ENCODE assay signal across 22 cellular contexts in genomic region chr4:7424553-7425111, GRCh38. TPM values are rescaled to one million over a fixed set of nuclear protein-coding genes. Genes with fewer than 3 reads are reported as not detected.
DNase-seq lines count a peak whose midpoint lies in the region; ATAC-seq and TF ChIP-seq lines count a peak whose summit lies in the region.
"Had no signal": no experiment of that assay in that cellular context is flagged by ENCODE, and none has a peak within 500 bp of the region (broad histone marks: within the 10 kb centered on the region; RNA-seq: fewer than 3 reads in every experiment).

No MANE protein-coding gene starts in this region.

- BruUV-seq in mammary epithelial cell (replicated peaks; lab: Mats Ljungman, UMichigan) (no TSS peak), PC-3 (replicated peaks; lab: Mats Ljungman, UMichigan) (no TSS peak)

- H3K27ac ChIP-seq in mammary epithelial cell (ENCODE audit: insufficient read depth, low read depth, low read length) (no peak overlapping the region), upper lobe of right lung (no peak overlapping the region), PC-3 (ENCODE audit: low read length) (no peak overlapping the region)
- H3K27ac ChIP-seq: vagina had no signal

- ATAC-seq in Right ventricle myocardium inferior: no peak
- no peak for ATAC-seq in left ventricle myocardium superior
- ATAC-seq in upper lobe of right lung: no peak
- no peak for ATAC-seq in PC-3
- no peak for ATAC-seq in GM21526 (IDR thresholded peaks at IDR 0.05; ENCODE audit: low FRiP score, unreplicated experiment)
- no peak for ATAC-seq in HG03280 (IDR thresholded peaks at IDR 0.05; ENCODE audit: unreplicated experiment)
- ATAC-seq: mucosa of descending colon, right cardiac atrium had no signal

- intact Hi-C loops in Right ventricle myocardium inferior (cut with DNase I): no loop called here
- intact Hi-C loops in left ventricle myocardium superior (cut with micrococcal nuclease): no loop called here
- intact Hi-C loops in mammary epithelial cell (cut with micrococcal nuclease): no loop called here
- intact Hi-C loops in upper lobe of right lung (cut with DNase I): no loop called here
- intact Hi-C loops in PC-3 (cut with micrococcal nuclease): no loop called here

- H3K79me2 ChIP-seq in mammary epithelial cell (ENCODE audit: insufficient read depth, low read length): no peaks in the 10 kb centered on the region
- H3K79me2 ChIP-seq in PC-3 (ENCODE audit: low read length): no peaks in the 10 kb centered on the region

- H3K27me3 ChIP-seq in mammary epithelial cell (ENCODE audit: insufficient read depth, low read length) (no peaks in the 10 kb centered on the region), upper lobe of right lung (no peaks in the 10 kb centered on the region), PC-3 (ENCODE audit: low read length) (no peaks in the 10 kb centered on the region)
- H3K27me3 ChIP-seq: vagina had no signal

- POLR2A ChIA-PET in PC-3 (lab: Charles Lee; ENCODE audit: unreplicated experiment): no interaction called here

- no peaks in the 10 kb centered on the region for H3K36me3 ChIP-seq in mammary epithelial cell (ENCODE audit: insufficient read depth, low read length)
- H3K36me3 ChIP-seq in upper lobe of right lung: no peaks in the 10 kb centered on the region
- no peaks in the 10 kb centered on the region for H3K36me3 ChIP-seq in PC-3 (ENCODE audit: low read depth, low read length)
- H3K36me3 ChIP-seq: vagina had no signal

- 42% methylated on average over 10 of the region's 18 CpGs for WGBS in mammary epithelial cell (ENCODE audit: low coverage, missing lambda C conversion rate)

- H3K4me1 ChIP-seq in mammary epithelial cell (ENCODE audit: insufficient read depth, low read length) (peaks cover 13% of the 10 kb centered on the region), upper lobe of right lung (no peaks in the 10 kb centered on the region), PC-3 (ENCODE audit: insufficient read depth, low read length) (no peaks in the 10 kb centered on the region)
- H3K4me1 ChIP-seq: vagina had no signal

- in situ Hi-C loops in mammary epithelial cell (cut with MboI; ENCODE audit: low sequenced_read_pairs in 2 of 2): no loop called here

- H3K4me2 ChIP-seq in mammary epithelial cell (ENCODE audit: insufficient read depth, low read depth, low read length) (peak overlapping the region; percentile 13), PC-3 (ENCODE audit: low read length) (no peak overlapping the region)

- CTCF ChIA-PET in mammary epithelial cell (lab: Charles Lee; ENCODE audit: low non-redundant PET) (no interaction called here), PC-3 (lab: Charles Lee) (interaction anchor here (0.5 kb wide), 1 partner anchor 206 kb away, joined by 3 read pairs; no protein-coding TSS in a partner anchor)

- H3K9ac ChIP-seq in mammary epithelial cell (ENCODE audit: insufficient read depth, low read length) (no peak overlapping the region), PC-3 (ENCODE audit: low read length) (no peak overlapping the region)

- no peaks in the 10 kb centered on the region for H3F3A ChIP-seq in PC-3 (ENCODE audit: low read length, unreplicated experiment)

- DNase-seq in Right ventricle myocardium inferior (ENCODE audit: missing footprints): peak; percentile 40
- no peak for DNase-seq in left ventricle myocardium superior
- peak; percentile 9 for DNase-seq in mammary epithelial cell
- peak; percentile 85 for DNase-seq in mesenteric fat pad (ENCODE audit: low spot score)
- DNase-seq in upper lobe of right lung: peak; percentile 51
- no peak for DNase-seq in PC-3
- DNase-seq: DND-41, GOT3, KG1, kidney glomerular epithelial cell, NCI-H2029 treated with DMSO at 0.1 percent for 48 hours, NCI-H524, SHP77 treated with DMSO at 0.1 percent for 48 hours, T-helper 2 cell had no signal

- H3K9me2 ChIP-seq in PC-3 (replicated peaks; ENCODE audit: low read length): no peaks in the 10 kb centered on the region

- H4K20me1 ChIP-seq in mammary epithelial cell (ENCODE audit: insufficient read depth, low read length) (no peaks in the 10 kb centered on the region), PC-3 (ENCODE audit: low read length) (no peaks in the 10 kb centered on the region)

- H2AFZ ChIP-seq in mammary epithelial cell (ENCODE audit: low read depth, low read length) (peak overlapping the region; percentile 6), PC-3 (ENCODE audit: low read length) (no peak overlapping the region)

- TF ChIP-seq CTCF in mammary epithelial cell (conservative IDR thresholded peaks at IDR 0.05 in 1 of 2, IDR thresholded peaks at IDR 0.05 in 1 of 2; ENCODE audit: extremely low read depth in 1 of 2, insufficient read depth in 1 of 2, low read depth in 1 of 2, low read length in 2 of 2) (no peak), upper lobe of right lung (IDR thresholded peaks at IDR 0.05) (no peak), PC-3 (conservative IDR thresholded peaks at IDR 0.05; ENCODE audit: low read depth, low read length) (no peak)

- dilution Hi-C loops in mammary epithelial cell (cut with HindIII; ENCODE audit: low sequenced_read_pairs): loop anchor here (5.0 kb wide), 1 partner anchor 38 kb away; no protein-coding TSS in a partner anchor

- H3K9me3 ChIP-seq in mammary epithelial cell (replicated peaks; ENCODE audit: insufficient read depth, low read length) (no peaks in the 10 kb centered on the region), upper lobe of right lung (no peaks in the 10 kb centered on the region), PC-3 (ENCODE audit: low read length) (no peaks in the 10 kb centered on the region)
- H3K9me3 ChIP-seq: mucosa of descending colon, vagina had no signal

- H3K4me3 ChIP-seq in mammary epithelial cell (replicated peaks in 1 of 3; ENCODE audit: insufficient read depth in 1 of 3, low read depth in 2 of 3, low read length in 3 of 3) (no peak overlapping the region), upper lobe of right lung (no peak overlapping the region), PC-3 (ENCODE audit: low read length) (no peak overlapping the region)
- H3K4me3 ChIP-seq: mucosa of descending colon, vagina had no signal

RNA-seq across cellular contexts. Expression of gene PSAPL1, which starts 10.1 kb away (rescaled TPM):
- not detected for total RNA-seq in Right ventricle myocardium inferior
- not detected for total RNA-seq in left ventricle myocardium superior
- total RNA-seq in mammary epithelial cell: under 1 TPM in 1 of 2 donors, not detected in 1; under 0.01 TPM
- polyA plus RNA-seq in mammary epithelial cell: 0.01 TPM
- not detected for polyA minus RNA-seq in mammary epithelial cell
- not detected for total RNA-seq in mesenteric fat pad
- 0.14 TPM for total RNA-seq in upper lobe of right lung
- total RNA-seq in PC-3 (2014; rRNA removed): 0.15 TPM in 1 of 2 replicates, not detected in the other
- total RNA-seq: activated B cell treated with CpG ODN at 0.5 μM for 24 hours; CD8-positive, alpha-beta memory T cell; fibroblast of villous mesenchyme; mucosa of descending colon; right cardiac atrium; vagina had no signal
- polyA plus RNA-seq: CD8-positive, alpha-beta memory T cell; right cardiac atrium had no signal

Comparison
In these comparisons a context has a peak if more than half of its experiments do, and no peak if none do; other contexts are left out.
1. DNase-seq: peak in Right ventricle myocardium inferior (single experiment), mammary epithelial cell (single experiment), mesenteric fat pad (single experiment) and upper lobe of right lung (single experiment); none in left ventricle myocardium superior (single experiment) and PC-3 (single experiment).